13 cellular contexts compared by ENCODE assay signal in the genomic region with DNA sequence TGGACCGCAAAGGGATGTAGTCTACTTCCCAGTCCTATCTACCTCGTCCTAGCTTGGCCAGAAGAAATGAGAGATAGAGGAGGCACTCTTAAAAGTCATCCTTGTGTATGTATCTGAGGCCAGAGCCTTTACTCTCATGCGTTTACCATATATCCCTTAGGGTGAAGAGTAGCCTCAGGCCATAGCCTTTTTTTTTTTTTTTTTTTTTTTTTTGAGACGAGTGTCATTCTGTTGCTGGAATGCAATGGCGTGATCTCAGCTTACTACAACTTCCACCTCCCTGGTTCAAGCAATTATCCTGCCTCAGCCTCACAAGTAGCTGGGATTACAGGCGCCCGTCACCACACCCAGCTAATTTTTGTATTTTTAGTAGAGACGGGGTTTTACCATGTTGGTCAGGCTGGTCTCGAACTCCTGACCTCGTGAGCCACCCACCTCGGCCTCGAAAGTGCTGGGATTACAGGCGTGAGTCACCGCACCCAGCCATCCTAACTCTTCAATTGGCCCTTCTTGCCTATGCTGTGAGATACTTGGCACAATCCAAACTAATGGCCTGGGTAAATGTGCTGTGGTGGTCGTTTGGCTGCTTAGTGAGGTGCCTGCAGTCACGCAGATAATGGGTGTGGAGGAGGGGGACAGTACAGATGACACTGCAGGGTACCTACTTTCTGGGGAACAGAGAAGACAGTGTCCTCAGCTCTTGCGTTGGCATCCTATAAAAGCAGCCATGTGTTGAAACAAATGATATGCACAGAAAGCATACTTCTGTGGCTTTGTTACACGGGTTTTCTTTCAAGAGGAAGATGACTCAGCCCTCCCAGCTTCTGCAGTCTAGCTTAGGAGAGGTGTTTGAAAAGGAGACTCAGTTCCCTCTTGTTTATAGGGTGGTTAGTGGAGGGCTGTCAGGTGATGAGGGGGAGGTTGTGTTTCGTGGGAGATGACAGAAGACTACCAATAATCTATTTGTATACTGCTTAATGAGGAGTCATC. TPM values are rescaled to one million over a fixed set of nuclear protein-coding genes. Genes with fewer than 3 reads are reported as not detected.
DNase-seq lines count a peak whose midpoint lies in the region; TF ChIP-seq lines count a peak whose summit lies in the region.
"Had no signal": no experiment of that assay in that cellular context is flagged by ENCODE, and none has a peak within 500 bp of the region (broad histone marks: within the 10 kb centered on the region; RNA-seq: fewer than 3 reads in every experiment).

No MANE protein-coding gene starts in this region.

- no peaks in the 10 kb centered on the region for H3K9me3 ChIP-seq in left ventricle myocardium inferior (replicated peaks)

- POLR2A ChIA-PET in activated CD4-positive, alpha-beta T cell treated with anti-CD3 and anti-CD28 coated beads, Interleukin-2, amount 10 ng/mL, durations not matched to agents 7 days and 5 days (lab: Charles Lee) = interaction anchor here (1.0 kb wide), 1 partner anchor 123 kb away, joined by 3 read pairs; a partner anchor contains a TSS

- no peaks in the 10 kb centered on the region for H3K9me3 Mint-ChIP-seq in activated CD4-positive, alpha-beta T cell treated with anti-CD3 and anti-CD28 coated beads, Interleukin-2, amount 10 ng/mL, durations not matched to agents 7 days and 5 days
- H3K9me3 Mint-ChIP-seq in endothelial cell (ENCODE audit: unreplicated experiment) = no peaks in the 10 kb centered on the region
- H3K9me3 Mint-ChIP-seq: activated B cell treated with CpG ODN at 0.5 μM for 24 hours; CD4-positive, CD25-positive, alpha-beta regulatory T cell had no signal

- H3K36me3 Mint-ChIP-seq in activated CD4-positive, alpha-beta T cell treated with anti-CD3 and anti-CD28 coated beads, Interleukin-2, amount 10 ng/mL, durations not matched to agents 7 days and 5 days (ENCODE audit: low read depth) = peaks cover 20% of the 10 kb centered on the region
- peaks cover 9% of the 10 kb centered on the region for H3K36me3 Mint-ChIP-seq in endothelial cell (ENCODE audit: low read depth, unreplicated experiment)

- H3K36me3 ChIP-seq in left ventricle myocardium inferior = peaks cover 7% of the 10 kb centered on the region

- no peaks in the 10 kb centered on the region for H3K27me3 ChIP-seq in left ventricle myocardium inferior (ENCODE audit: low read depth)

- DNase-seq in activated CD4-positive, alpha-beta T cell treated with anti-CD3 and anti-CD28 coated beads, Interleukin-2, amount 10 ng/mL, durations not matched to agents 7 days and 5 days = peak; percentile 6
- no peak for DNase-seq in activated CD4-positive, alpha-beta T cell treated with anti-CD3 and anti-CD28 coated beads, Interleukin-2, amount 50 U/mL, for 1 hour
- DNase-seq in NCI-H226 (peak; percentile 79), endothelial cell (ENCODE audit: low spot score) (no peak), skeletal muscle cell (ENCODE audit: low read depth) (peak; percentile 49), left ventricle myocardium inferior (no peak)
- DNase-seq in activated CD4-positive, CD25-positive, alpha-beta regulatory T cell treated with anti-CD3 and anti-CD28 coated beads, Interleukin-2, amount 50 U/mL, for 72 hours = no peak
- DNase-seq in stimulated activated CD4-positive, alpha-beta T cell treated with anti-CD3 and anti-CD28 coated beads, Interleukin-4, amount 100 ng/mL, for 1 hour = no peak
- DNase-seq: activated B cell treated with CpG ODN at 0.5 μM for 24 hours; CD4-positive, CD25-positive, alpha-beta regulatory T cell; NCI-H2081 treated with DMSO at 0.1 percent for 48 hours; stimulated activated CD4-positive, alpha-beta T cell treated with anti-CD3 and anti-CD28 coated beads, Interleukin-2, amount 100 ng/mL, for 24 hours had no signal

- CTCF ChIA-PET in activated CD4-positive, alpha-beta T cell treated with anti-CD3 and anti-CD28 coated beads, Interleukin-2, amount 10 ng/mL, durations not matched to agents 7 days and 5 days (lab: Charles Lee) = interaction anchor here (1.2 to 1.4 kb wide), 2 partner anchors 14 to 15 kb away, joined by 4 read pairs; no protein-coding TSS in a partner anchor

- H3K27ac Mint-ChIP-seq in activated CD4-positive, alpha-beta T cell treated with anti-CD3 and anti-CD28 coated beads, Interleukin-2, amount 10 ng/mL, durations not matched to agents 7 days and 5 days = no peak overlapping the region
- H3K27ac Mint-ChIP-seq in endothelial cell (ENCODE audit: unreplicated experiment) = peak overlapping the region; percentile 18
- H3K27ac Mint-ChIP-seq: activated B cell treated with CpG ODN at 0.5 μM for 24 hours; CD4-positive, CD25-positive, alpha-beta regulatory T cell had no signal

- no peak overlapping the region for H3K27ac ChIP-seq in left ventricle myocardium inferior (replicated peaks)

- H3K4me1 ChIP-seq in left ventricle myocardium inferior = peaks cover 6% of the 10 kb centered on the region

- TF ChIP-seq CTCF in endothelial cell (IDR thresholded peaks at IDR 0.05; ENCODE audit: unreplicated experiment) (no peak), left ventricle myocardium inferior (IDR thresholded peaks at IDR 0.05; ENCODE audit: borderline replicate concordance) (no peak)

- no peaks in the 10 kb centered on the region for H3K27me3 Mint-ChIP-seq in activated CD4-positive, alpha-beta T cell treated with anti-CD3 and anti-CD28 coated beads, Interleukin-2, amount 10 ng/mL, durations not matched to agents 7 days and 5 days
- peaks cover 2% of the 10 kb centered on the region for H3K27me3 Mint-ChIP-seq in endothelial cell (ENCODE audit: unreplicated experiment)
- H3K27me3 Mint-ChIP-seq: activated B cell treated with CpG ODN at 0.5 μM for 24 hours; CD4-positive, CD25-positive, alpha-beta regulatory T cell had no signal

- H3K4me3 Mint-ChIP-seq in activated CD4-positive, alpha-beta T cell treated with anti-CD3 and anti-CD28 coated beads, Interleukin-2, amount 10 ng/mL, durations not matched to agents 7 days and 5 days = no peak overlapping the region
- H3K4me3 Mint-ChIP-seq in endothelial cell (ENCODE audit: unreplicated experiment) = no peak overlapping the region
- H3K4me3 Mint-ChIP-seq: activated B cell treated with CpG ODN at 0.5 μM for 24 hours; CD4-positive, CD25-positive, alpha-beta regulatory T cell had no signal

- no peak overlapping the region for H3K4me3 ChIP-seq in skeletal muscle cell (ENCODE audit: low read depth, low read length)
- no peak overlapping the region for H3K4me3 ChIP-seq in left ventricle myocardium inferior
- H3K4me3 ChIP-seq: lung had no signal

- intact Hi-C loops in left ventricle myocardium inferior (cut with micrococcal nuclease) = no loop called here

- peaks cover 10% of the 10 kb centered on the region for H3K4me1 Mint-ChIP-seq in activated CD4-positive, alpha-beta T cell treated with anti-CD3 and anti-CD28 coated beads, Interleukin-2, amount 10 ng/mL, durations not matched to agents 7 days and 5 days
- H3K4me1 Mint-ChIP-seq in endothelial cell (ENCODE audit: unreplicated experiment) = peaks cover 29% of the 10 kb centered on the region
- H3K4me1 Mint-ChIP-seq: activated B cell treated with CpG ODN at 0.5 μM for 24 hours had no signal

RNA-seq across cellular contexts. Expression of a gene that starts 10.4 kb away (rescaled TPM):
- total RNA-seq in activated CD4-positive, alpha-beta T cell treated with anti-CD3 and anti-CD28 coated beads, Interleukin-2, amount 10 ng/mL, durations not matched to agents 7 days and 5 days = not detected
- not detected for total RNA-seq in endothelial cell (ENCODE audit: unreplicated experiment)
- not detected for total RNA-seq in left ventricle myocardium inferior
- total RNA-seq: activated B cell treated with CpG ODN at 0.5 μM for 24 hours; CD4-positive, CD25-positive, alpha-beta regulatory T cell; lung had no signal

RNA-seq across cellular contexts. Expression of a gene that starts 33.6 kb away (rescaled TPM):
- total RNA-seq in activated CD4-positive, alpha-beta T cell treated with anti-CD3 and anti-CD28 coated beads, Interleukin-2, amount 10 ng/mL, durations not matched to agents 7 days and 5 days = 10 to 100 TPM; 60.3 to 64.1 TPM
- total RNA-seq in endothelial cell (ENCODE audit: unreplicated experiment) = 69.1 TPM
- total RNA-seq in left ventricle myocardium inferior = 50.9 TPM

Comparison
In these comparisons a context has a peak if more than half of its experiments do, and no peak if none do; other contexts are left out.
1. DNase-seq: peak in activated CD4-positive, alpha-beta T cell treated with anti-CD3 and anti-CD28 coated beads, Interleukin-2, amount 10 ng/mL, durations not matched to agents 7 days and 5 days (single experiment), NCI-H226 (single experiment) and skeletal muscle cell (single experiment); none in activated CD4-positive, alpha-beta T cell treated with anti-CD3 and anti-CD28 coated beads, Interleukin-2, amount 50 U/mL, for 1 hour (single experiment), endothelial cell (single experiment), activated CD4-positive, CD25-positive, alpha-beta regulatory T cell treated with anti-CD3 and anti-CD28 coated beads, Interleukin-2, amount 50 U/mL, for 72 hours (single experiment), stimulated activated CD4-positive, alpha-beta T cell treated with anti-CD3 and anti-CD28 coated beads, Interleukin-4, amount 100 ng/mL, for 1 hour (single experiment) and left ventricle myocardium inferior (single experiment).